In genomic region chr13:44352202-44352601, GRCh38 we compare ENCODE assay signal across 21 cellular contexts. TPM values are rescaled to one million over a fixed set of nuclear protein-coding genes. Genes with fewer than 3 reads are reported as not detected.
DNase-seq lines count a peak whose midpoint lies in the region; ATAC-seq and TF ChIP-seq lines count a peak whose summit lies in the region.
"Had no signal": no experiment of that assay in that cellular context is flagged by ENCODE, and none has a peak within 500 bp of the region (broad histone marks: within the 10 kb centered on the region; RNA-seq: fewer than 3 reads in every experiment).

No MANE protein-coding gene starts in this region.

- H3K36me3 ChIP-seq in BLaER1 treated with 17β-estradiol and CSF1 and Interleukin-3, amounts not matched to agents 10 nM and 100 nM, result no peaks in the 10 kb centered on the region
- H3K36me3 ChIP-seq in mammary epithelial cell (ENCODE audit: insufficient read depth, low read length), result no peaks in the 10 kb centered on the region
- no peaks in the 10 kb centered on the region for H3K36me3 ChIP-seq in uterus

- peak overlapping the region; percentile 38 for H2AFZ ChIP-seq in mammary epithelial cell (ENCODE audit: low read depth, low read length)

- TF ChIP-seq POLR2A in uterus (IDR thresholded peaks at IDR 0.05), result no peak

- no peak overlapping the region for H3K9ac ChIP-seq in BLaER1 treated with 17β-estradiol and CSF1 and Interleukin-3, amounts not matched to agents 10 nM and 100 nM
- no peak overlapping the region for H3K9ac ChIP-seq in mammary epithelial cell (ENCODE audit: insufficient read depth, low read length)
- H3K9ac ChIP-seq: SK-N-SH had no signal

- H3K4me2 ChIP-seq in BLaER1 treated with 17β-estradiol and CSF1 and Interleukin-3, amounts not matched to agents 10 nM and 100 nM, result peak overlapping the region; percentile 5 to 58 (median 35); a peak in 17 of 22 replicates
- no peak overlapping the region for H3K4me2 ChIP-seq in mammary epithelial cell (ENCODE audit: insufficient read depth, low read depth, low read length)
- H3K4me2 ChIP-seq: A549, SK-N-SH had no signal

- no TSS peak for BruUV-seq in mammary epithelial cell (replicated peaks; lab: Mats Ljungman, UMichigan)

- H3K27me3 ChIP-seq in BLaER1 treated with 17β-estradiol and CSF1 and Interleukin-3, amounts not matched to agents 10 nM and 100 nM, result no peaks in the 10 kb centered on the region
- H3K27me3 ChIP-seq in mammary epithelial cell (ENCODE audit: insufficient read depth, low read length) (no peaks in the 10 kb centered on the region), uterus (no peaks in the 10 kb centered on the region)

- 93% methylated on average over 3 of the region's 3 CpGs for WGBS in mammary epithelial cell (ENCODE audit: low coverage, missing lambda C conversion rate)

- H3K27me3 Mint-ChIP-seq in natural killer cell treated with Interleukin-12 subunit alpha and Interleukin-12 subunit beta and Interleukin-15 and Interleukin-18, amount 100 ng/mL, for 72 hours, result no peaks in the 10 kb centered on the region

- dilution Hi-C loops in mammary epithelial cell (cut with HindIII; ENCODE audit: low sequenced_read_pairs), result no loop called here

- peak overlapping the region; percentile 43 to 46 for H3K27ac Mint-ChIP-seq in natural killer cell treated with Interleukin-12 subunit alpha and Interleukin-12 subunit beta and Interleukin-15 and Interleukin-18, amount 100 ng/mL, for 72 hours
- H3K27ac Mint-ChIP-seq: T-cell had no signal

- peak; percentile 18 for DNase-seq in GF-D8 (lab: John Stamatoyannopoulos, UW)
- DNase-seq in mammary epithelial cell, result no peak
- DNase-seq in natural killer cell treated with Interleukin-12 subunit alpha and Interleukin-12 subunit beta and Interleukin-15 and Interleukin-18, amount 100 ng/mL, for 72 hours (ENCODE audit: low spot score), result no peak
- no peak for DNase-seq in activated effector memory CD4-positive, alpha-beta T cell treated with Interleukin-2 at 50 U/mL for 16 hours
- DNase-seq in uterus, result no peak
- DNase-seq: DMS79 treated with DMSO at 0.1 percent for 48 hours, GDM1, H9, NCI-H1105 treated with DMSO at 0.1 percent for 48 hours, NCI-H1694, NCI-H2081 treated with DMSO at 0.1 percent for 48 hours, NCI-H748 treated with DMSO at 0.1 percent for 48 hours, Right ventricle myocardium superior, SK-N-SH had no signal

- no peaks in the 10 kb centered on the region for H3K9me3 Mint-ChIP-seq in natural killer cell treated with Interleukin-12 subunit alpha and Interleukin-12 subunit beta and Interleukin-15 and Interleukin-18, amount 100 ng/mL, for 72 hours
- H3K9me3 Mint-ChIP-seq: H9, T-cell had no signal

- no peak overlapping the region for H3K4me3 ChIP-seq in BLaER1 treated with 17β-estradiol and CSF1 and Interleukin-3, amounts not matched to agents 10 nM and 100 nM
- H3K4me3 ChIP-seq in mammary epithelial cell (replicated peaks in 1 of 3; ENCODE audit: insufficient read depth in 1 of 3, low read depth in 2 of 3, low read length in 3 of 3) (no peak overlapping the region), uterus (no peak overlapping the region)
- H3K4me3 ChIP-seq: A549, GM12878 had no signal

- no peaks in the 10 kb centered on the region for H3K36me3 Mint-ChIP-seq in natural killer cell treated with Interleukin-12 subunit alpha and Interleukin-12 subunit beta and Interleukin-15 and Interleukin-18, amount 100 ng/mL, for 72 hours
- H3K36me3 Mint-ChIP-seq: T-cell had no signal

- H3K27ac ChIP-seq in BLaER1 treated with 17β-estradiol and CSF1 and Interleukin-3, amounts not matched to agents 10 nM and 100 nM, result no peak overlapping the region
- H3K27ac ChIP-seq in mammary epithelial cell (ENCODE audit: insufficient read depth, low read depth, low read length) (no peak overlapping the region), uterus (no peak overlapping the region)
- H3K27ac ChIP-seq: A549 had no signal

- H3K79me2 ChIP-seq in mammary epithelial cell (ENCODE audit: insufficient read depth, low read length), result no peaks in the 10 kb centered on the region

- H4K20me1 ChIP-seq in BLaER1 treated with 17β-estradiol and CSF1 and Interleukin-3, amounts not matched to agents 10 nM and 100 nM, result no peaks in the 10 kb centered on the region
- H4K20me1 ChIP-seq in mammary epithelial cell (ENCODE audit: insufficient read depth, low read length), result no peaks in the 10 kb centered on the region

- peaks cover 7 to 17% (median 12%) of the 10 kb centered on the region in 10 experiments for H3K4me1 ChIP-seq in BLaER1 treated with 17β-estradiol and CSF1 and Interleukin-3, amounts not matched to agents 10 nM and 100 nM
- H3K4me1 ChIP-seq in mammary epithelial cell (ENCODE audit: insufficient read depth, low read length) (peaks cover 8% of the 10 kb centered on the region), uterus (no peaks in the 10 kb centered on the region)

- H3K4me3 Mint-ChIP-seq in natural killer cell treated with Interleukin-12 subunit alpha and Interleukin-12 subunit beta and Interleukin-15 and Interleukin-18, amount 100 ng/mL, for 72 hours, result no peak overlapping the region
- H3K4me3 Mint-ChIP-seq: H9, T-cell had no signal

- TF ChIP-seq CTCF in mammary epithelial cell (conservative IDR thresholded peaks at IDR 0.05 in 1 of 2, IDR thresholded peaks at IDR 0.05 in 1 of 2; ENCODE audit: extremely low read depth in 1 of 2, insufficient read depth in 1 of 2, low read depth in 1 of 2, low read length in 2 of 2), result no peak
- no peak for TF ChIP-seq CTCF in uterus (IDR thresholded peaks at IDR 0.05)

- ATAC-seq in natural killer cell treated with Interleukin-12 subunit alpha and Interleukin-12 subunit beta and Interleukin-15 and Interleukin-18, amount 100 ng/mL, for 72 hours, result peak in 1 of 2 donors; percentile 59
- no peak for ATAC-seq in GM18498 (IDR thresholded peaks at IDR 0.05; ENCODE audit: unreplicated experiment)
- no peak for ATAC-seq in HG03457 (IDR thresholded peaks at IDR 0.05; ENCODE audit: unreplicated experiment)
- ATAC-seq: A549, GM12878 had no signal

- in situ Hi-C loops in mammary epithelial cell (cut with MboI; ENCODE audit: low sequenced_read_pairs in 2 of 2), result no loop called here

- no peaks in the 10 kb centered on the region for H3K9me3 ChIP-seq in BLaER1 treated with 17β-estradiol and CSF1 and Interleukin-3, amounts not matched to agents 10 nM and 100 nM (replicated peaks in 1 of 11)
- no peaks in the 10 kb centered on the region for H3K9me3 ChIP-seq in mammary epithelial cell (replicated peaks; ENCODE audit: insufficient read depth, low read length)
- H3K9me3 ChIP-seq in uterus, result no peaks in the 10 kb centered on the region
- H3K9me3 ChIP-seq: A549, SK-N-SH had no signal

- CTCF ChIA-PET in mammary epithelial cell (lab: Charles Lee; ENCODE audit: low non-redundant PET), result interaction anchor here (0.6 kb wide), 1 partner anchor 210 kb away, joined by 3 read pairs; no protein-coding TSS in a partner anchor

- intact Hi-C loops in mammary epithelial cell (cut with micrococcal nuclease), result no loop called here
- intact Hi-C loops in uterus (cut with DNase I; ENCODE audit: low total_unique reads), result no loop called here

- H3K4me1 Mint-ChIP-seq in natural killer cell treated with Interleukin-12 subunit alpha and Interleukin-12 subunit beta and Interleukin-15 and Interleukin-18, amount 100 ng/mL, for 72 hours (ENCODE audit: low read depth in 2 of 2), result peaks cover 19 to 22% of the 10 kb centered on the region in 2 donors

RNA-seq across cellular contexts. Expression of gene SERP2, which starts 21.4 kb away (rescaled TPM):
- 1 to 10 TPM in 1 of 2 donors, under 1 TPM in 1; 0.94 to 3.0 TPM for total RNA-seq in mammary epithelial cell
- polyA plus RNA-seq in mammary epithelial cell, result 0.87 TPM
- polyA minus RNA-seq in mammary epithelial cell, result 6.7 TPM
- 1 to 10 TPM; 3.8 to 9.1 TPM for total RNA-seq in natural killer cell treated with Interleukin-12 subunit alpha and Interleukin-12 subunit beta and Interleukin-15 and Interleukin-18, amount 100 ng/mL, for 72 hours
- 10 to 100 TPM in 1 of 4 donors, 1 to 10 TPM in 2, under 1 TPM in 1; 0.77 to 12.6 (median 5.9) TPM for total RNA-seq in uterus
- total RNA-seq: GM12878, OCI-LY7 had no signal
- polyA plus RNA-seq: A549, GM12878 had no signal
